In genomic region chrX:3290561-3290960, GRCh38 we compare ENCODE assay signal across 22 cellular contexts. TPM values are rescaled to one million over a fixed set of nuclear protein-coding genes. Genes with fewer than 3 reads are reported as not detected.
"Had no signal": no experiment of that assay in that cellular context is flagged by ENCODE, and none has a peak within 500 bp of the region (broad histone marks: within the 10 kb centered on the region; RNA-seq: fewer than 3 reads in every experiment).

No MANE protein-coding gene starts in this region.

- H3K4me3 Mint-ChIP-seq: memory B cell; natural killer cell; stimulated activated naive CD8-positive, alpha-beta T cell treated with anti-CD3 and anti-CD28 coated beads, Interleukin-15, amount 100 ng/mL, for 72 hours had no signal

- H3K36me3 Mint-ChIP-seq: memory B cell, natural killer cell had no signal

- H3K4me1 Mint-ChIP-seq: memory B cell; natural killer cell; stimulated activated naive CD8-positive, alpha-beta T cell treated with anti-CD3 and anti-CD28 coated beads, Interleukin-15, amount 100 ng/mL, for 72 hours had no signal

- H3K9me3 Mint-ChIP-seq: memory B cell; natural killer cell; stimulated activated naive CD8-positive, alpha-beta T cell treated with anti-CD3 and anti-CD28 coated beads, Interleukin-15, amount 100 ng/mL, for 72 hours had no signal

- H3K27me3 Mint-ChIP-seq: memory B cell; progenitor cell of endocrine pancreas; stimulated activated naive CD8-positive, alpha-beta T cell treated with anti-CD3 and anti-CD28 coated beads, Interleukin-15, amount 100 ng/mL, for 72 hours had no signal

- DNase-seq: dorsolateral prefrontal cortex; effector CD4-positive, alpha-beta T cell; foreskin fibroblast; gastrocnemius medialis; heart left ventricle; kidney; natural killer cell; occipital lobe; pancreas; right lobe of liver; small intestine; stimulated activated CD4-positive, alpha-beta T cell treated with anti-CD3 and anti-CD28 coated beads, Interleukin-15, amount 100 ng/mL, for 24 hours; stimulated activated CD4-positive, alpha-beta T cell treated with anti-CD3 and anti-CD28 coated beads, Interleukin-2, amount 100 ng/mL, for 48 hours; stimulated activated CD8-positive, alpha-beta memory T cell treated with anti-CD3 and anti-CD28 coated beads, Interleukin-4, amount 100 ng/mL, for 48 hours; stimulated activated naive CD4-positive, alpha-beta T cell; stimulated activated naive CD8-positive, alpha-beta T cell treated with anti-CD3 and anti-CD28 coated beads, Interleukin-15, amount 100 ng/mL, for 72 hours; transverse colon; upper lobe of right lung; uterus had no signal

- H3K27ac Mint-ChIP-seq: memory B cell; natural killer cell; progenitor cell of endocrine pancreas; stimulated activated naive CD8-positive, alpha-beta T cell treated with anti-CD3 and anti-CD28 coated beads, Interleukin-15, amount 100 ng/mL, for 72 hours had no signal

RNA-seq across cellular contexts. Expression of gene MXRA5, which starts 55.9 kb away (rescaled TPM):
- total RNA-seq: mononuclear cell, natural killer cell had no signal
